In the genomic region with DNA sequence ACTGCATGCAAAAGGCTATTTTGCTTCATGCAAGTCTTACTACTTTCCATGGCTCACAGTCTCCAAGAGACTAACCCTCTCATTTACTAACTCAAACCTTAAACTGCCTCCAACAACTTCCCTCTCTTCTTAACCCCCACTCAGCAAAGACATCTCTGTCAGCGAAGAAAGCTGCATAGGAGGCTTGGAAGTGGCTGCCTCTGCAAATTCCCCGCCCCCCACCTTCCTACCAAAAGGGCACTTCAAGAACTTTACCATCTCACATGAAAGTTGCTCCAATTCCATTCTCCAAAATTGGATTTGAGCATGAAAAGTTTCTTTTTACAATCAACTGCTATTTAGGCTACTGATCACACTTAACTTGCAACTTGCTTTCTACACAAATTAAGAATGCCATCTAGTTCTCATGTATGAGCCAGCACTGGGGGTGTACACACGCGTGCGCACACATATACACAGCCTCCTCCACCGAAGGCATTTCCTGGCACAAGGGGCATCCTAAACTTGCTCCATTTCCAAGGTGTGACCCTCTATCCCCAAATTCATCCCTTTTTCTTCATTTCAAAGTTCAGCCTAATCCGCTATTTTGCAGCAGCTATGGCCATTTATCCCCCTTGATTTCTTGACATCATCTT, we compare ENCODE assay signal across 9 cellular contexts. TPM values are rescaled to one million over a fixed set of nuclear protein-coding genes. Genes with fewer than 3 reads are reported as not detected.
DNase-seq lines count a peak whose midpoint lies in the region; ATAC-seq, FAIRE-seq and TF ChIP-seq lines count a peak whose summit lies in the region.
"Had no signal": no experiment of that assay in that cellular context is flagged by ENCODE, and none has a peak within 500 bp of the region (broad histone marks: within the 10 kb centered on the region; RNA-seq: fewer than 3 reads in every experiment).

No MANE protein-coding gene starts in this region.

- H3K4me1 ChIP-seq in CD8-positive, alpha-beta T cell (ENCODE audit: insufficient read depth, low read length) = peaks cover 60% of the 10 kb centered on the region
- H3K4me1 ChIP-seq in OCI-LY7 (ENCODE audit: insufficient read depth, low read length, poor library complexity, severe bottlenecking) = peaks cover 59% of the 10 kb centered on the region
- peaks cover 32% of the 10 kb centered on the region for H3K4me1 ChIP-seq in endothelial cell of umbilical vein (ENCODE audit: control insufficient read depth, extremely low read depth, insufficient read depth, low read length)
- peaks cover 25% of the 10 kb centered on the region for H3K4me1 ChIP-seq in osteoblast (ENCODE audit: insufficient read depth, low read length)

- peaks cover 25% of the 10 kb centered on the region for H3K36me3 Mint-ChIP-seq in CD8-positive, alpha-beta T cell

- POLR2A ChIA-PET in CD8-positive, alpha-beta T cell (lab: Charles Lee) = interaction anchor here (1.8 kb wide), 1 partner anchor 11 kb away, joined by 5 read pairs; no protein-coding TSS in a partner anchor
- POLR2A ChIA-PET in OCI-LY7 (lab: Charles Lee) (interaction anchor here (0.6 to 4.7 kb wide), 2 partner anchors 68 to 151 kb away, joined by 4 to 51 read pairs; partner anchors contain the start of gene MRLN), endothelial cell of umbilical vein (lab: Charles Lee) (no interaction called here)

- H3K27ac ChIP-seq in CD8-positive, alpha-beta T cell (ENCODE audit: low read depth, low read length) = no peak overlapping the region
- H3K27ac ChIP-seq in OCI-LY7 (ENCODE audit: low read depth, low read length, poor library complexity, severe bottlenecking) (no peak overlapping the region), endothelial cell of umbilical vein (ENCODE audit: insufficient read depth, low read depth, low read length) (no peak overlapping the region), osteoblast (ENCODE audit: low read depth, low read length) (no peak overlapping the region)

- H3K9me2 ChIP-seq in OCI-LY7 (ENCODE audit: insufficient read depth, low read length) = no peaks in the 10 kb centered on the region

- H3K9me1 ChIP-seq in endothelial cell of umbilical vein (replicated peaks; ENCODE audit: control insufficient read depth, extremely low read depth, insufficient read depth, low read length) = no peaks in the 10 kb centered on the region

- no peak for ATAC-seq in CD8-positive, alpha-beta T cell

- H3K4me3 Mint-ChIP-seq in CD8-positive, alpha-beta T cell = peak overlapping the region; percentile 95

- H3K36me3 ChIP-seq in CD8-positive, alpha-beta T cell (ENCODE audit: insufficient read depth, low read length) = no peaks in the 10 kb centered on the region
- H3K36me3 ChIP-seq in OCI-LY7 (ENCODE audit: insufficient read depth, low read length) (peaks cover 20% of the 10 kb centered on the region; the same call in 1 of the 2 replicates), endothelial cell of umbilical vein (ENCODE audit: control insufficient read depth in 2 of 2, extremely low read depth in 1 of 2, insufficient read depth in 2 of 2, low read length in 2 of 2) (no peaks in the 10 kb centered on the region), osteoblast (ENCODE audit: insufficient read depth, low read length) (no peaks in the 10 kb centered on the region)

- H3K4me1 Mint-ChIP-seq in CD8-positive, alpha-beta T cell (ENCODE audit: low read depth) = peaks cover 77% of the 10 kb centered on the region

- no peak overlapping the region for H2AFZ ChIP-seq in OCI-LY7 (ENCODE audit: low read length)
- no peak overlapping the region for H2AFZ ChIP-seq in endothelial cell of umbilical vein (ENCODE audit: low read depth, low read length)
- H2AFZ ChIP-seq in osteoblast (ENCODE audit: low read length) = peak overlapping the region; percentile 82

- BruUV-seq in OCI-LY7 (replicated peaks; lab: Mats Ljungman, UMichigan) (no TSS peak), endothelial cell of umbilical vein (replicated peaks; lab: Mats Ljungman, UMichigan) (no TSS peak)

- H3K79me2 ChIP-seq in OCI-LY7 (ENCODE audit: insufficient read depth, low read depth, low read length) = peaks cover 59% of the 10 kb centered on the region; the same call in 1 of the 2 replicates
- H3K79me2 ChIP-seq in endothelial cell of umbilical vein (ENCODE audit: control insufficient read depth, insufficient read depth, low read length) = peaks cover 65% of the 10 kb centered on the region
- peaks cover 65% of the 10 kb centered on the region for H3K79me2 ChIP-seq in osteoblast (ENCODE audit: insufficient read depth, low read length)

- DNase-seq in CD8-positive, alpha-beta T cell = no peak
- peak; percentile 13 for DNase-seq in OCI-LY7 (ENCODE audit: low spot score)
- no peak for DNase-seq in endothelial cell of umbilical vein (ENCODE audit: low read depth, low spot score)
- DNase-seq in osteoblast (ENCODE audit: insufficient read length, low spot score, missing footprints) = no peak
- DNase-seq in GM20000 (ENCODE audit: low spot score) = no peak
- no peak for DNase-seq in MV-4-11 (lab: John Stamatoyannopoulos, UW)
- no peak for DNase-seq in AG08395 (ENCODE audit: low spot score)
- no peak for DNase-seq in NCI-H146 treated with DMSO at 0.1 percent for 48 hours (lab: John Stamatoyannopoulos, UW; ENCODE audit: unreplicated experiment)
- DNase-seq: activated gamma-delta T cell treated with Interleukin-2 at 50 U/mL for 16 hours had no signal

- H3K9me3 ChIP-seq in CD8-positive, alpha-beta T cell (ENCODE audit: low read length) = no peaks in the 10 kb centered on the region
- no peaks in the 10 kb centered on the region for H3K9me3 ChIP-seq in OCI-LY7 (ENCODE audit: low read length)
- no peaks in the 10 kb centered on the region for H3K9me3 ChIP-seq in endothelial cell of umbilical vein (replicated peaks; ENCODE audit: control insufficient read depth, insufficient read depth, low read length)
- H3K9me3 ChIP-seq in osteoblast (ENCODE audit: low read depth, low read length) = no peaks in the 10 kb centered on the region

- H3K27me3 Mint-ChIP-seq in CD8-positive, alpha-beta T cell (ENCODE audit: low read depth) = no peaks in the 10 kb centered on the region

- peaks cover 24% of the 10 kb centered on the region for H4K20me1 ChIP-seq in OCI-LY7 (ENCODE audit: insufficient read depth, low read length)
- H4K20me1 ChIP-seq in endothelial cell of umbilical vein (replicated peaks; ENCODE audit: control insufficient read depth, extremely low read depth, insufficient read depth, low read length) = peaks cover 3% of the 10 kb centered on the region
- peaks cover 37% of the 10 kb centered on the region for H4K20me1 ChIP-seq in osteoblast (ENCODE audit: insufficient read depth, low read length)

- peak overlapping the region; percentile 84 for H3K4me3 ChIP-seq in CD8-positive, alpha-beta T cell (ENCODE audit: low read depth, low read length)
- H3K4me3 ChIP-seq in OCI-LY7 (ENCODE audit: low read depth, low read length, poor library complexity, severe bottlenecking) (peak overlapping the region; percentile 100), endothelial cell of umbilical vein (replicated peaks in 1 of 3; ENCODE audit: insufficient read depth in 1 of 3, low read depth in 1 of 3, low read length in 3 of 3) (peak overlapping the region in 2 of 3 experiments; percentile 66 to 81), osteoblast (ENCODE audit: insufficient read depth, low read length) (peak overlapping the region; percentile 97)

- dilution Hi-C loops in endothelial cell of umbilical vein (cut with MboI; ENCODE audit: extremely low pct_ligation_motif_present, low sequenced_read_pairs) = no loop called here

- CTCF ChIA-PET in CD8-positive, alpha-beta T cell (lab: Charles Lee) = interaction anchor here (2.7 kb wide), 1 partner anchor 40 kb away, joined by 16 read pairs; no protein-coding TSS in a partner anchor
- CTCF ChIA-PET in OCI-LY7 (lab: Charles Lee; ENCODE audit: unreplicated experiment) (interaction anchor here (1.5 kb wide), 1 partner anchor 38 kb away, joined by 3 read pairs; no protein-coding TSS in a partner anchor), endothelial cell of umbilical vein (lab: Charles Lee) (interaction anchor here (1.2 to 3.1 kb wide), 2 partner anchors 28 to 73 kb away, joined by 4 to 34 read pairs; no protein-coding TSS in a partner anchor)

- H3K9ac ChIP-seq in endothelial cell of umbilical vein (replicated peaks; ENCODE audit: extremely low read depth, insufficient read depth, low read length) = peak overlapping the region; percentile 69

- no peak for TF ChIP-seq POLR2A in endothelial cell of umbilical vein (IDR thresholded peaks at IDR 0.05; ENCODE audit: low read depth, low read length)

- no peak for FAIRE-seq in endothelial cell of umbilical vein (lab: Jason Lieb, UNC)

- intact Hi-C loops in CD8-positive, alpha-beta T cell (cut with DNase I, micrococcal nuclease) = loop anchor here (2.0 to 5.0 kb wide), 7 partner anchors 72 to 1998 kb away; partner anchors contain the start of genes ARID5B (in 1 of the 2), CDK1 (in 1 of the 2) and CISD1 (in 1 of the 2)
- intact Hi-C loops in OCI-LY7 (cut with micrococcal nuclease; ENCODE audit: unreplicated experiment) (loop anchor here (10.0 kb wide), 2 partner anchors 300 to 1640 kb away; partner anchors contain the start of genes CISD1 and IPMK), endothelial cell of umbilical vein (cut with micrococcal nuclease) (loop anchor here (10.0 kb wide), 3 partner anchors 300 to 520 kb away; no protein-coding TSS in a partner anchor)

- H3K27ac Mint-ChIP-seq in CD8-positive, alpha-beta T cell = peak overlapping the region; percentile 83

- H3K9me3 Mint-ChIP-seq in CD8-positive, alpha-beta T cell = no peaks in the 10 kb centered on the region

- TF ChIP-seq CTCF in CD8-positive, alpha-beta T cell (IDR thresholded peaks at IDR 0.05) = no peak
- no peak for TF ChIP-seq CTCF in OCI-LY7 (conservative IDR thresholded peaks at IDR 0.05; ENCODE audit: low read length)
- TF ChIP-seq CTCF in endothelial cell of umbilical vein (IDR thresholded peaks at IDR 0.05; ENCODE audit: extremely low read depth in 1 of 2, insufficient read depth in 1 of 2, low read depth in 1 of 2, low read length in 2 of 2) = no peak
- TF ChIP-seq CTCF in osteoblast (IDR thresholded peaks at IDR 0.05; ENCODE audit: extremely low read depth, low read depth, low read length) = no peak
- no peak for TF ChIP-seq CTCF in GM20000 (IDR thresholded peaks at IDR 0.05; ENCODE audit: extremely low read depth, missing control alignments)

- H3K4me2 ChIP-seq in OCI-LY7 (ENCODE audit: low read length) (peak overlapping the region; percentile 90), endothelial cell of umbilical vein (ENCODE audit: insufficient read depth, low read length) (peak overlapping the region; percentile 87), osteoblast (ENCODE audit: insufficient read depth, low read length) (peak overlapping the region; percentile 84)

- no peaks in the 10 kb centered on the region for H3K27me3 ChIP-seq in CD8-positive, alpha-beta T cell (ENCODE audit: insufficient read depth, low read length)
- no peaks in the 10 kb centered on the region for H3K27me3 ChIP-seq in endothelial cell of umbilical vein (ENCODE audit: control insufficient read depth in 2 of 2, insufficient read depth in 2 of 2, low read length in 2 of 2)
- H3K27me3 ChIP-seq in osteoblast (ENCODE audit: insufficient read depth, low read length) = no peaks in the 10 kb centered on the region

RNA-seq across cellular contexts. Expression of gene CCDC6, which starts 1.8 kb away (rescaled TPM):
- 10 to 100 TPM; 21.6 to 23.7 TPM for total RNA-seq in CD8-positive, alpha-beta T cell
- total RNA-seq in OCI-LY7 (2014; rRNA removed; shearing (Covaris generic)) = 9.5 and 10.9 TPM in 2 replicates
- 22.4 and 25.4 TPM in 2 replicates for total RNA-seq in OCI-LY7 (2022)
- 36.8 TPM in 2 replicates for total RNA-seq in endothelial cell of umbilical vein
- 15.7 and 16.8 TPM in 2 replicates for polyA plus RNA-seq in endothelial cell of umbilical vein
- 16.3 and 16.5 TPM in 2 replicates for polyA plus RNA-seq in endothelial cell of umbilical vein (2011; cell fraction: cytosol; rRNA removed)
- 12.9 and 14.3 TPM in 2 replicates for polyA plus RNA-seq in endothelial cell of umbilical vein (2011; cell fraction: nucleus; rRNA removed)
- polyA plus RNA-seq in endothelial cell of umbilical vein (2012) = 21.7 and 28.4 TPM in 2 replicates
- 37.8 and 45.7 TPM in 2 replicates for polyA minus RNA-seq in endothelial cell of umbilical vein
- 32.4 TPM for polyA minus RNA-seq in endothelial cell of umbilical vein (2011; cell fraction: cytosol; rRNA and poly(A)+ RNA removed)
- 23.0 and 30.5 TPM in 2 replicates for polyA minus RNA-seq in endothelial cell of umbilical vein (2011; cell fraction: nucleus; rRNA and poly(A)+ RNA removed)
- 51.8 and 58.3 TPM in 2 replicates for total RNA-seq in osteoblast
